ENCODE assay signal across 8 cellular contexts in the genomic region with DNA sequence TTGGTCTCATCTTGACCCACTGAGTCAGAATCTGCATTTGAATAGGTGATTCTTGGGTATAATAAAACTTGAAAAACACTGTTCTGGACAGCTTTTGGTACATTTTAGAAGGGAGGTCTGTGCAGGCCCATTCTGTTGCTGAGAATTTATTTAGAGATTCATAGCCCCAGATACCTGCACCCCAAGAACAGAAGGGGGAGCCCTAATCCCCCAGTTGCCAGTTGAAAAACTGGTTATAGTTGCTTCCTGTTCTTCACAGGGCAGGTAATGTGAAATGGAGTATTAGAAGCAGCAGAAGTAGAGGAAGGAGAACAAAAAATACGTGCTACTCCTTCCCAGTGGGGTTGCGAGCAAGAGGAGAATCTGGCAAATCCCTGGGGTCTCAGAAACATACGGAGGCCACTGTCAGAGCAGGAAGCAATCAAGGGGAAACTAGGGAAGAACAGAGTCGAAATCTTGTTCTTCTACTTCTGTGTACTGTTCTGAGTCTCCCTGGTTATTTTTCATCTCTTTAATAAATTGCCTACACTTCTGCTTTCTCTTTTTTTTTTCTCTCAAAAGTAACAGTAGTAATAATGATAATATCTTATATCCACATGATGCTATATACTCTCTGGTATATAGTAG. TPM values are rescaled to one million over a fixed set of nuclear protein-coding genes. Genes with fewer than 3 reads are reported as not detected.
DNase-seq lines count a peak whose midpoint lies in the region; ATAC-seq, FAIRE-seq and TF ChIP-seq lines count a peak whose summit lies in the region.

No MANE protein-coding gene starts in this region.

- intact Hi-C loops in activated naive CD4-positive, alpha-beta T cell treated with anti-CD3 and anti-CD28 coated beads for 36 hours (cut with micrococcal nuclease), result loop anchor here (1.0 to 2.0 kb wide), 4 partner anchors 39 to 321 kb away; no protein-coding TSS in a partner anchor

- no peak overlapping the region for H3K27ac Mint-ChIP-seq in activated naive CD4-positive, alpha-beta T cell treated with anti-CD3 and anti-CD28 coated beads for 36 hours

- CTCF ChIA-PET in activated naive CD4-positive, alpha-beta T cell treated with anti-CD3 and anti-CD28 coated beads for 36 hours (lab: Charles Lee), result interaction anchor here (0.9 to 1.3 kb wide), 3 partner anchors 10 to 86 kb away, joined by 3 to 6 read pairs (median 3); no protein-coding TSS in a partner anchor

- DNase-seq in stimulated activated CD4-positive, alpha-beta T cell treated with anti-CD3 and anti-CD28 coated beads, Interleukin-2, amount 100 ng/mL, for 4 hours (ENCODE audit: low read depth), result peak; percentile 20
- no peak for DNase-seq in stimulated activated CD4-positive, alpha-beta T cell treated with anti-CD3 and anti-CD28 coated beads, Interleukin-4, amount 100 ng/mL, for 24 hours
- DNase-seq in MV-4-11 (lab: John Stamatoyannopoulos, UW), result peak; percentile 51
- peak; percentile 71 for DNase-seq in activated naive CD4-positive, alpha-beta T cell treated with anti-CD3 and anti-CD28 coated beads for 36 hours
- peak; percentile 29 for DNase-seq in iPS-NIHi7 (ENCODE audit: extremely low spot score)
- no peak for DNase-seq in HTR-8/SVneo (ENCODE audit: insufficient read length, low spot score)
- no peak for DNase-seq in omental fat pad (ENCODE audit: low spot score)

- H3K4me1 Mint-ChIP-seq in activated naive CD4-positive, alpha-beta T cell treated with anti-CD3 and anti-CD28 coated beads for 36 hours (ENCODE audit: low read depth), result peaks cover 4% of the 10 kb centered on the region

- peak overlapping the region; percentile 60 for H3K4me3 Mint-ChIP-seq in activated naive CD4-positive, alpha-beta T cell treated with anti-CD3 and anti-CD28 coated beads for 36 hours

- ATAC-seq in HG02571 (IDR thresholded peaks at IDR 0.05; ENCODE audit: unreplicated experiment) (peak; percentile 73), omental fat pad (ENCODE audit: low FRiP score) (no peak)

- no peak for FAIRE-seq in HTR-8/SVneo (lab: Jason Lieb, UNC)

- H3K27me3 Mint-ChIP-seq in activated naive CD4-positive, alpha-beta T cell treated with anti-CD3 and anti-CD28 coated beads for 36 hours (ENCODE audit: low read depth), result peaks cover 3% of the 10 kb centered on the region

- TF ChIP-seq CTCF in omental fat pad (IDR thresholded peaks at IDR 0.05), result no peak

- H3K36me3 Mint-ChIP-seq in activated naive CD4-positive, alpha-beta T cell treated with anti-CD3 and anti-CD28 coated beads for 36 hours (ENCODE audit: low read depth), result no peaks in the 10 kb centered on the region

- no peaks in the 10 kb centered on the region for H3K9me3 Mint-ChIP-seq in activated naive CD4-positive, alpha-beta T cell treated with anti-CD3 and anti-CD28 coated beads for 36 hours

RNA-seq across cellular contexts. Expression of a gene that starts 4.6 kb away (rescaled TPM):
- not detected for total RNA-seq in activated naive CD4-positive, alpha-beta T cell treated with anti-CD3 and anti-CD28 coated beads for 36 hours
- 1 to 10 TPM in 2 of 4 donors, under 1 TPM in 1, not detected in 1; 0.94 to 1.1 (median 1.0) TPM for total RNA-seq in omental fat pad

RNA-seq across cellular contexts. Expression of a gene that starts 23.3 kb away (rescaled TPM):
- total RNA-seq in activated naive CD4-positive, alpha-beta T cell treated with anti-CD3 and anti-CD28 coated beads for 36 hours, result 10 to 100 TPM; 17.8 to 18.0 TPM
- total RNA-seq in omental fat pad, result 10 to 100 TPM; 32.9 to 67.9 (median 36.6) TPM

RNA-seq across cellular contexts. Expression of a gene that starts 49.3 kb away (rescaled TPM):
- not detected for total RNA-seq in activated naive CD4-positive, alpha-beta T cell treated with anti-CD3 and anti-CD28 coated beads for 36 hours
- total RNA-seq in omental fat pad, result not detected

Comparison
In these comparisons a context has a peak if more than half of its experiments do, and no peak if none do; other contexts are left out.
1. DNase-seq: peak in stimulated activated CD4-positive, alpha-beta T cell treated with anti-CD3 and anti-CD28 coated beads, Interleukin-2, amount 100 ng/mL, for 4 hours (single experiment), MV-4-11 (single experiment), activated naive CD4-positive, alpha-beta T cell treated with anti-CD3 and anti-CD28 coated beads for 36 hours (single experiment) and iPS-NIHi7 (single experiment); none in stimulated activated CD4-positive, alpha-beta T cell treated with anti-CD3 and anti-CD28 coated beads, Interleukin-4, amount 100 ng/mL, for 24 hours (single experiment), HTR-8/SVneo (single experiment) and omental fat pad (single experiment).